In the genomic region with DNA sequence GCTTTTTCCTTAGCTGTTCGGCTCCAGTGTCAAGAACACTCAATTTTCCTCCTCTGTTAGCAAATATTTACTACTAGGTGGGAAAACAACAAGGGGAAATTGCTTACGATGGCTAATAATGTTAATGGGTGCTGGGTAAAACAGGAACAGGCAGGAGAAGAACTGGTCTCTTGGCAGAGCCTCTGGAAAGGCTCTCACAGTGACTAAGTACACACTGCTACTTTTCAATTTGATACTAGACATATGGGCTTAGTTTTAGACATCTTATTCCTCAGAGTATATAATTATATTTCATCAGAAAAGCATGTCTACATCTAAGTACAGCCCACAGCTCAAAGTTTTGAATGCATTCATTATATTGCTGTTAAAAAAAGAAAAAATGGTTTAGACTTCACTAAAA, we compare ENCODE assay signal across 2 cellular contexts.
TF ChIP-seq lines count a peak whose summit lies in the region.

No MANE protein-coding gene starts in this region.

TF ChIP-seq in SK-N-SH treated with all-trans-retinoic acid at 6 μM for 48 hours, 23 proteins besides CTCF, POLR2A, EP300 and RAD21 (continued from another document):
- TF ChIP-seq, protein P1, sequence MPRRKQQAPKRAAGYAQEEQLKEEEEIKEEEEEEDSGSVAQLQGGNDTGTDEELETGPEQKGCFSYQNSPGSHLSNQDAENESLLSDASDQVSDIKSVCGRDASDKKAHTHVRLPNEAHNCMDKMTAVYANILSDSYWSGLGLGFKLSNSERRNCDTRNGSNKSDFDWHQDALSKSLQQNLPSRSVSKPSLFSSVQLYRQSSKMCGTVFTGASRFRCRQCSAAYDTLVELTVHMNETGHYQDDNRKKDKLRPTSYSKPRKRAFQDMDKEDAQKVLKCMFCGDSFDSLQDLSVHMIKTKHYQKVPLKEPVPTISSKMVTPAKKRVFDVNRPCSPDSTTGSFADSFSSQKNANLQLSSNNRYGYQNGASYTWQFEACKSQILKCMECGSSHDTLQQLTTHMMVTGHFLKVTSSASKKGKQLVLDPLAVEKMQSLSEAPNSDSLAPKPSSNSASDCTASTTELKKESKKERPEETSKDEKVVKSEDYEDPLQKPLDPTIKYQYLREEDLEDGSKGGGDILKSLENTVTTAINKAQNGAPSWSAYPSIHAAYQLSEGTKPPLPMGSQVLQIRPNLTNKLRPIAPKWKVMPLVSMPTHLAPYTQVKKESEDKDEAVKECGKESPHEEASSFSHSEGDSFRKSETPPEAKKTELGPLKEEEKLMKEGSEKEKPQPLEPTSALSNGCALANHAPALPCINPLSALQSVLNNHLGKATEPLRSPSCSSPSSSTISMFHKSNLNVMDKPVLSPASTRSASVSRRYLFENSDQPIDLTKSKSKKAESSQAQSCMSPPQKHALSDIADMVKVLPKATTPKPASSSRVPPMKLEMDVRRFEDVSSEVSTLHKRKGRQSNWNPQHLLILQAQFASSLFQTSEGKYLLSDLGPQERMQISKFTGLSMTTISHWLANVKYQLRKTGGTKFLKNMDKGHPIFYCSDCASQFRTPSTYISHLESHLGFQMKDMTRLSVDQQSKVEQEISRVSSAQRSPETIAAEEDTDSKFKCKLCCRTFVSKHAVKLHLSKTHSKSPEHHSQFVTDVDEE (CRISPR knock-in tag; IDR thresholded peaks at IDR 0.05), result no peak
- no peak for TF ChIP-seq GLIS3 (CRISPR knock-in tag; IDR thresholded peaks at IDR 0.05)
- TF ChIP-seq, protein P2, sequence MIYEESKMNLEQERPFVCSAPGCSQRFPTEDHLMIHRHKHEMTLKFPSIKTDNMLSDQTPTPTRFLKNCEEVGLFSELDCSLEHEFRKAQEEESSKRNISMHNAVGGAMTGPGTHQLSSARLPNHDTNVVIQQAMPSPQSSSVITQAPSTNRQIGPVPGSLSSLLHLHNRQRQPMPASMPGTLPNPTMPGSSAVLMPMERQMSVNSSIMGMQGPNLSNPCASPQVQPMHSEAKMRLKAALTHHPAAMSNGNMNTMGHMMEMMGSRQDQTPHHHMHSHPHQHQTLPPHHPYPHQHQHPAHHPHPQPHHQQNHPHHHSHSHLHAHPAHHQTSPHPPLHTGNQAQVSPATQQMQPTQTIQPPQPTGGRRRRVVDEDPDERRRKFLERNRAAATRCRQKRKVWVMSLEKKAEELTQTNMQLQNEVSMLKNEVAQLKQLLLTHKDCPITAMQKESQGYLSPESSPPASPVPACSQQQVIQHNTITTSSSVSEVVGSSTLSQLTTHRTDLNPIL (CRISPR knock-in tag; IDR thresholded peaks at IDR 0.05; ENCODE audit: low read depth), result no peak
- TF ChIP-seq OSR1 (CRISPR knock-in tag; IDR thresholded peaks at IDR 0.05), result no peak
- no peak for TF ChIP-seq TOX (CRISPR knock-in tag; IDR thresholded peaks at IDR 0.05; ENCODE audit: borderline replicate concordance)
- no peak for TF ChIP-seq CSDC2 (CRISPR knock-in tag; IDR thresholded peaks at IDR 0.05)

TF ChIP-seq in SK-N-SH, 30 proteins besides CTCF, POLR2A, EP300 and RAD21 (continued from another document):
- TF ChIP-seq RXRA (IDR thresholded peaks at IDR 0.05; ENCODE audit: borderline replicate concordance, low read depth), result no peak
- TF ChIP-seq, protein P3, sequence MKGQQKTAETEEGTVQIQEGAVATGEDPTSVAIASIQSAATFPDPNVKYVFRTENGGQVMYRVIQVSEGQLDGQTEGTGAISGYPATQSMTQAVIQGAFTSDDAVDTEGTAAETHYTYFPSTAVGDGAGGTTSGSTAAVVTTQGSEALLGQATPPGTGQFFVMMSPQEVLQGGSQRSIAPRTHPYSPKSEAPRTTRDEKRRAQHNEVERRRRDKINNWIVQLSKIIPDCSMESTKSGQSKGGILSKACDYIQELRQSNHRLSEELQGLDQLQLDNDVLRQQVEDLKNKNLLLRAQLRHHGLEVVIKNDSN (IDR thresholded peaks at IDR 0.05; ENCODE audit: borderline replicate concordance, low read depth), result no peak
TF ChIP-seq in SK-N-SH: peak in this region for 0.
